25 cellular contexts compared by ENCODE assay signal in genomic region chr2:80515961-80516360, GRCh38.
DNase-seq lines count a peak whose midpoint lies in the region; ATAC-seq, FAIRE-seq and TF ChIP-seq lines count a peak whose summit lies in the region.
"Had no signal": no experiment of that assay in that cellular context is flagged by ENCODE, and none has a peak within 500 bp of the region (broad histone marks: within the 10 kb centered on the region; RNA-seq: fewer than 3 reads in every experiment).

No MANE protein-coding gene starts in this region.

- H3K27ac Mint-ChIP-seq in WTC11 = no peak overlapping the region
- H3K27ac Mint-ChIP-seq in nephron progenitor cell = no peak overlapping the region
- H3K27ac Mint-ChIP-seq: CD14-positive monocyte; CD8-positive, alpha-beta T cell; HFFc6; IgD-negative memory B cell had no signal

- no peaks in the 10 kb centered on the region for H3K36me3 ChIP-seq in small intestine (ENCODE audit: control insufficient read depth in 2 of 2, insufficient read depth in 2 of 2, low read length in 2 of 2)
- H3K36me3 ChIP-seq: BLaER1 had no signal

- TF ChIP-seq CTCF in WTC11 (IDR thresholded peaks at IDR 0.05) (no peak), nephron progenitor cell (IDR thresholded peaks at IDR 0.05) (no peak)

- H3K9me3 Mint-ChIP-seq in WTC11 = peaks cover 16% of the 10 kb centered on the region
- H3K9me3 Mint-ChIP-seq in nephron progenitor cell = peaks cover 11% of the 10 kb centered on the region
- H3K9me3 Mint-ChIP-seq: HFFc6 had no signal

- no peaks in the 10 kb centered on the region for H3K36me3 Mint-ChIP-seq in WTC11
- peaks cover 4% of the 10 kb centered on the region for H3K36me3 Mint-ChIP-seq in nephron progenitor cell (ENCODE audit: low read depth)
- H3K36me3 Mint-ChIP-seq: CD14-positive monocyte; CD8-positive, alpha-beta T cell; IgD-negative memory B cell had no signal

- 84 to 93% (median 87%) methylated on average over 2 of the region's 2 CpGs for WGBS in small intestine, 3 donors

- H3K27me3 Mint-ChIP-seq in WTC11 (ENCODE audit: low read depth) = no peaks in the 10 kb centered on the region; the same call in 1 of the 2 replicates
- peaks cover 3% of the 10 kb centered on the region for H3K27me3 Mint-ChIP-seq in nephron progenitor cell (ENCODE audit: low read depth, poor library complexity)
- H3K27me3 Mint-ChIP-seq: IgD-negative memory B cell had no signal

- CTCF ChIA-PET in WTC11 (lab: Charles Lee) = no interaction called here

- ATAC-seq in WTC11 (peak; percentile 26; the same call in 1 of the 2 replicates), GM19324 (IDR thresholded peaks at IDR 0.05; ENCODE audit: low FRiP score, unreplicated experiment) (no peak)
- ATAC-seq: CD8-positive, alpha-beta T cell; HCT116; HepG2 had no signal

- TF ChIP-seq POLR2A in GM12891 (IDR thresholded peaks at IDR 0.05; ENCODE audit: low read depth, low read length) = no peak

- peak; percentile 33 for FAIRE-seq in GM12891 (lab: Jason Lieb, UNC)
- FAIRE-seq in small intestine (lab: Jason Lieb, UNC) = no peak
- FAIRE-seq: G401.6, GM12892, GM18507, HepG2, HTR-8/SVneo had no signal

- H3K27ac ChIP-seq in small intestine (ENCODE audit: low read depth in 1 of 2, low read length in 1 of 2) = no peak overlapping the region
- H3K27ac ChIP-seq: BLaER1 had no signal

- H3K4me1 Mint-ChIP-seq in WTC11 = peaks cover 4% of the 10 kb centered on the region
- peaks cover 34% of the 10 kb centered on the region for H3K4me1 Mint-ChIP-seq in nephron progenitor cell
- H3K4me1 Mint-ChIP-seq: CD14-positive monocyte, IgD-negative memory B cell had no signal

- no peak for DNase-seq in GM12891 (ENCODE audit: insufficient read length, low spot score)
- no peak for DNase-seq in WTC11 (ENCODE audit: low spot score)
- peak; percentile 25 for DNase-seq in kidney tubule cell (ENCODE audit: low spot score)
- DNase-seq in nephron progenitor cell = no peak
- DNase-seq in small intestine = no peak
- DNase-seq in activated naive CD4-positive, alpha-beta T cell treated with Interleukin-2 at 50 U/mL for 16 hours = no peak
- no peak for DNase-seq in NCI-H774 (lab: John Stamatoyannopoulos, UW)
- DNase-seq: 8988T; Calu3; CD8-positive, alpha-beta T cell; DND-41; EL; GOT3; H7; HFFc6 had no signal

- H3K4me3 ChIP-seq in small intestine (ENCODE audit: low read depth in 1 of 2, low read length in 2 of 2) = no peak overlapping the region
- H3K4me3 ChIP-seq: BLaER1 had no signal

- no peaks in the 10 kb centered on the region for H3K27me3 ChIP-seq in small intestine (ENCODE audit: control insufficient read depth in 2 of 2, insufficient read depth in 2 of 2, low read length in 2 of 2)
- H3K27me3 ChIP-seq: BLaER1 had no signal

- no peak overlapping the region for H3K4me3 Mint-ChIP-seq in WTC11
- H3K4me3 Mint-ChIP-seq in nephron progenitor cell = peak overlapping the region; percentile 11
- H3K4me3 Mint-ChIP-seq: CD14-positive monocyte; CD8-positive, alpha-beta T cell; HFFc6; IgD-negative memory B cell had no signal

- H3K4me1 ChIP-seq in small intestine (ENCODE audit: control insufficient read depth in 2 of 2, insufficient read depth in 1 of 2, low read depth in 1 of 2, low read length in 1 of 2) = no peaks in the 10 kb centered on the region
- H3K4me1 ChIP-seq: BLaER1 had no signal

- POLR2A ChIA-PET in WTC11 (lab: Charles Lee) = no interaction called here

- no peaks in the 10 kb centered on the region for H3K9me3 ChIP-seq in small intestine (ENCODE audit: control insufficient read depth, low read depth)
- H3K9me3 ChIP-seq: BLaER1 had no signal

TF ChIP-seq in GM12891, 5 proteins besides CTCF, POLR2A, EP300 and RAD21:
- no peak for TF ChIP-seq PAX5 (IDR thresholded peaks at IDR 0.05; ENCODE audit: insufficient read depth, low read length, severe bottlenecking)
- no peak for TF ChIP-seq POLR2AphosphoS5 (IDR thresholded peaks at IDR 0.05; ENCODE audit: low read depth, low read length)
- TF ChIP-seq TAF1 (IDR thresholded peaks at IDR 0.05; ENCODE audit: low read depth, low read length) = no peak
- no peak for TF ChIP-seq SPI1 (IDR thresholded peaks at IDR 0.05; ENCODE audit: low read depth, low read length)
- TF ChIP-seq POU2F2 (IDR thresholded peaks at IDR 0.05; ENCODE audit: low read depth, low read length) = no peak
TF ChIP-seq in GM12891: peak in this region for 0.

TF ChIP-seq in WTC11, 78 proteins besides CTCF, POLR2A, EP300 and RAD21 (continues in another document):
- TF ChIP-seq NR1H2 (CRISPR knock-in tag; IDR thresholded peaks at IDR 0.05) = no peak
- TF ChIP-seq GTF2I (CRISPR knock-in tag; conservative IDR thresholded peaks at IDR 0.05) = no peak
- no peak for TF ChIP-seq ATF6 (CRISPR knock-in tag; IDR thresholded peaks at IDR 0.05)
- no peak for TF ChIP-seq TEAD4 (CRISPR knock-in tag; IDR thresholded peaks at IDR 0.05)
- TF ChIP-seq, protein P1, sequence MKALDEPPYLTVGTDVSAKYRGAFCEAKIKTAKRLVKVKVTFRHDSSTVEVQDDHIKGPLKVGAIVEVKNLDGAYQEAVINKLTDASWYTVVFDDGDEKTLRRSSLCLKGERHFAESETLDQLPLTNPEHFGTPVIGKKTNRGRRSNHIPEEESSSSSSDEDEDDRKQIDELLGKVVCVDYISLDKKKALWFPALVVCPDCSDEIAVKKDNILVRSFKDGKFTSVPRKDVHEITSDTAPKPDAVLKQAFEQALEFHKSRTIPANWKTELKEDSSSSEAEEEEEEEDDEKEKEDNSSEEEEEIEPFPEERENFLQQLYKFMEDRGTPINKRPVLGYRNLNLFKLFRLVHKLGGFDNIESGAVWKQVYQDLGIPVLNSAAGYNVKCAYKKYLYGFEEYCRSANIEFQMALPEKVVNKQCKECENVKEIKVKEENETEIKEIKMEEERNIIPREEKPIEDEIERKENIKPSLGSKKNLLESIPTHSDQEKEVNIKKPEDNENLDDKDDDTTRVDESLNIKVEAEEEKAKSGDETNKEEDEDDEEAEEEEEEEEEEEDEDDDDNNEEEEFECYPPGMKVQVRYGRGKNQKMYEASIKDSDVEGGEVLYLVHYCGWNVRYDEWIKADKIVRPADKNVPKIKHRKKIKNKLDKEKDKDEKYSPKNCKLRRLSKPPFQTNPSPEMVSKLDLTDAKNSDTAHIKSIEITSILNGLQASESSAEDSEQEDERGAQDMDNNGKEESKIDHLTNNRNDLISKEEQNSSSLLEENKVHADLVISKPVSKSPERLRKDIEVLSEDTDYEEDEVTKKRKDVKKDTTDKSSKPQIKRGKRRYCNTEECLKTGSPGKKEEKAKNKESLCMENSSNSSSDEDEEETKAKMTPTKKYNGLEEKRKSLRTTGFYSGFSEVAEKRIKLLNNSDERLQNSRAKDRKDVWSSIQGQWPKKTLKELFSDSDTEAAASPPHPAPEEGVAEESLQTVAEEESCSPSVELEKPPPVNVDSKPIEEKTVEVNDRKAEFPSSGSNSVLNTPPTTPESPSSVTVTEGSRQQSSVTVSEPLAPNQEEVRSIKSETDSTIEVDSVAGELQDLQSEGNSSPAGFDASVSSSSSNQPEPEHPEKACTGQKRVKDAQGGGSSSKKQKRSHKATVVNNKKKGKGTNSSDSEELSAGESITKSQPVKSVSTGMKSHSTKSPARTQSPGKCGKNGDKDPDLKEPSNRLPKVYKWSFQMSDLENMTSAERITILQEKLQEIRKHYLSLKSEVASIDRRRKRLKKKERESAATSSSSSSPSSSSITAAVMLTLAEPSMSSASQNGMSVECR (CRISPR knock-in tag; IDR thresholded peaks at IDR 0.05; ENCODE audit: borderline replicate concordance) = no peak
- TF ChIP-seq IRF2 (CRISPR knock-in tag; IDR thresholded peaks at IDR 0.05; ENCODE audit: borderline replicate concordance, low read depth) = no peak
- TF ChIP-seq OVOL2 (CRISPR knock-in tag; IDR thresholded peaks at IDR 0.05; ENCODE audit: borderline replicate concordance) = no peak
- no peak for TF ChIP-seq ETV6 (CRISPR knock-in tag; IDR thresholded peaks at IDR 0.05)
- no peak for TF ChIP-seq SOX15 (CRISPR knock-in tag; IDR thresholded peaks at IDR 0.05)
- TF ChIP-seq KAT7 (CRISPR knock-in tag; IDR thresholded peaks at IDR 0.05; ENCODE audit: borderline replicate concordance) = no peak
- TF ChIP-seq MXD4 (CRISPR knock-in tag; IDR thresholded peaks at IDR 0.05; ENCODE audit: borderline replicate concordance) = no peak
- TF ChIP-seq MYBL2 (CRISPR knock-in tag; IDR thresholded peaks at IDR 0.05) = no peak
- TF ChIP-seq RELA (CRISPR knock-in tag; IDR thresholded peaks at IDR 0.05; ENCODE audit: borderline replicate concordance) = no peak
- TF ChIP-seq, protein P2, sequence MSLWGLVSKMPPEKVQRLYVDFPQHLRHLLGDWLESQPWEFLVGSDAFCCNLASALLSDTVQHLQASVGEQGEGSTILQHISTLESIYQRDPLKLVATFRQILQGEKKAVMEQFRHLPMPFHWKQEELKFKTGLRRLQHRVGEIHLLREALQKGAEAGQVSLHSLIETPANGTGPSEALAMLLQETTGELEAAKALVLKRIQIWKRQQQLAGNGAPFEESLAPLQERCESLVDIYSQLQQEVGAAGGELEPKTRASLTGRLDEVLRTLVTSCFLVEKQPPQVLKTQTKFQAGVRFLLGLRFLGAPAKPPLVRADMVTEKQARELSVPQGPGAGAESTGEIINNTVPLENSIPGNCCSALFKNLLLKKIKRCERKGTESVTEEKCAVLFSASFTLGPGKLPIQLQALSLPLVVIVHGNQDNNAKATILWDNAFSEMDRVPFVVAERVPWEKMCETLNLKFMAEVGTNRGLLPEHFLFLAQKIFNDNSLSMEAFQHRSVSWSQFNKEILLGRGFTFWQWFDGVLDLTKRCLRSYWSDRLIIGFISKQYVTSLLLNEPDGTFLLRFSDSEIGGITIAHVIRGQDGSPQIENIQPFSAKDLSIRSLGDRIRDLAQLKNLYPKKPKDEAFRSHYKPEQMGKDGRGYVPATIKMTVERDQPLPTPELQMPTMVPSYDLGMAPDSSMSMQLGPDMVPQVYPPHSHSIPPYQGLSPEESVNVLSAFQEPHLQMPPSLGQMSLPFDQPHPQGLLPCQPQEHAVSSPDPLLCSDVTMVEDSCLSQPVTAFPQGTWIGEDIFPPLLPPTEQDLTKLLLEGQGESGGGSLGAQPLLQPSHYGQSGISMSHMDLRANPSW (CRISPR knock-in tag; conservative IDR thresholded peaks at IDR 0.05; ENCODE audit: low read depth) = no peak
